ENCODE assay signal across 8 cellular contexts in genomic region chr3:14431928-14432834, GRCh38. TPM values are rescaled to one million over a fixed set of nuclear protein-coding genes. Genes with fewer than 3 reads are reported as not detected.
DNase-seq lines count a peak whose midpoint lies in the region; TF ChIP-seq lines count a peak whose summit lies in the region.

No MANE protein-coding gene starts in this region.

- H2AFZ ChIP-seq in MM.1S (ENCODE audit: low read length): peak overlapping the region; percentile 64

- WGBS in lower leg skin, 2 donors: 29 to 38% methylated on average over 11 to 14 of the region's 14 CpGs

- peaks cover 27% of the 10 kb centered on the region for H3K79me2 ChIP-seq in MM.1S (ENCODE audit: low read length)

- H3K9me2 ChIP-seq in MM.1S (replicated peaks; ENCODE audit: insufficient read depth, low read length): no peaks in the 10 kb centered on the region

- peaks cover 57% of the 10 kb centered on the region for H3K4me1 ChIP-seq in MM.1S (ENCODE audit: low read length)

- peak overlapping the region; percentile 99 for H3K27ac ChIP-seq in MM.1S (ENCODE audit: low read length)

- in situ Hi-C loops in GM13976 (cut with MboI; ENCODE audit: low sequenced_read_pairs, unreplicated experiment): no loop called here

- no peaks in the 10 kb centered on the region for H3K36me3 ChIP-seq in MM.1S (replicated peaks; ENCODE audit: insufficient read depth, low read length)

- H3F3A ChIP-seq in MM.1S (ENCODE audit: insufficient read depth, low read length): peaks cover 32% of the 10 kb centered on the region

- TF ChIP-seq POLR2A in lower leg skin (IDR thresholded peaks at IDR 0.05): no peak

- H3K9ac ChIP-seq in MM.1S (ENCODE audit: low read length): peak overlapping the region; percentile 78

- intact Hi-C loops in lower leg skin (cut with DNase I; ENCODE audit: low total_unique reads): no loop called here

- TF ChIP-seq CTCF in GM13976 (IDR thresholded peaks at IDR 0.05; ENCODE audit: borderline replicate concordance, control extremely low read depth, extremely low read depth, insufficient read depth, missing control alignments): no peak
- TF ChIP-seq CTCF in HFF-Myc (IDR thresholded peaks at IDR 0.05; ENCODE audit: low read depth, low read length, missing control alignments): no peak
- TF ChIP-seq CTCF in MM.1S (IDR thresholded peaks at IDR 0.05; ENCODE audit: low read length): no peak
- no peak for TF ChIP-seq CTCF in lower leg skin (IDR thresholded peaks at IDR 0.05)

- H3K27me3 ChIP-seq in MM.1S (replicated peaks; ENCODE audit: insufficient read depth, low read length): no peaks in the 10 kb centered on the region

- no peaks in the 10 kb centered on the region for H3K9me3 ChIP-seq in MM.1S (replicated peaks; ENCODE audit: insufficient read depth, low read length)

- H3K4me2 ChIP-seq in MM.1S (ENCODE audit: low read depth, low read length): peak overlapping the region; percentile 98

- no peak overlapping the region for H3K4me3 ChIP-seq in HFF-Myc (replicated peaks; ENCODE audit: low read depth, low read length)
- H3K4me3 ChIP-seq in MM.1S (ENCODE audit: low read length): peak overlapping the region; percentile 61
- no peak overlapping the region for H3K4me3 ChIP-seq in lower leg skin (ENCODE audit: low read depth, poor library complexity, severe bottlenecking)

- H4K20me1 ChIP-seq in MM.1S (ENCODE audit: insufficient read depth, low read length): no peaks in the 10 kb centered on the region; the same call in 1 of the 2 replicates

- DNase-seq in GM13976 (ENCODE audit: low spot score) (peak; percentile 94), HFF-Myc (ENCODE audit: extremely low read depth, low read depth) (peak; percentile 59), MM.1S (peak; percentile 94), cerebellar cortex (ENCODE audit: low spot score) (peak; percentile 42), lower leg skin (ENCODE audit: low spot score in 2 of 2) (peak; percentile 92 to 98), NCI-H524 treated with DMSO at 0.1 percent for 48 hours (lab: John Stamatoyannopoulos, UW) (no peak)
- peak; percentile 90 for DNase-seq in activated CD4-positive, alpha-beta T cell treated with anti-CD3 and anti-CD28 coated beads for 1 hour
- DNase-seq in stimulated activated CD4-positive, alpha-beta T cell treated with anti-CD3 and anti-CD28 coated beads, TNF-alpha, amount 100 ng/mL, for 4 hours (ENCODE audit: low read depth in 3 of 3): peak; percentile 84 to 90 (median 87)

RNA-seq across cellular contexts. Expression of gene SLC6A6, which starts 29.8 kb away (rescaled TPM):
- 100 to 1,000 TPM in 1 of 4 donors, 10 to 100 TPM in 3; 34.4 to 166 (median 55.2) TPM for total RNA-seq in lower leg skin
